ENCODE assay signal across 18 cellular contexts in the genomic region with DNA sequence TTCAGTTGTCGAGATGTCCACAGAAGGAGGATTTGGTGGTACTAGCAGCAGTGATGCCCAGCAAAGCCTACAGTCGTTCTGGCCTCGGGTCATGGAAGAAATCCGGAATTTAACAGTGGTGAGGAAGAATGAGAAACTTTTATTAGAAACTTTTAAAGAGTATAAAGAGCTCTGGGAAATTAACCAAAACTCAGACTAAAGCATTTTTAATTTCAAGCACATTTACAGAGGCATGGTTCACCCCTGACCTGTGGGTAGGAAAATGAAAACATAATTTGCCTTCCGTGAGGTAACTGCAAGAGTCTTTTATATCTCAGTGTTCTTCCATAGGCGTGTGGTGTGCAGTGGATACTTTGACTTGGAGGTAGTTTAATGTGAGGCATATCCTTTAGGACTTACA. TPM values are rescaled to one million over a fixed set of nuclear protein-coding genes. Genes with fewer than 3 reads are reported as not detected.
A peak's percentile ranks its signal among the peaks of the same experiment; 100 is the strongest.
DNase-seq lines count a peak whose midpoint lies in the region; ATAC-seq and TF ChIP-seq lines count a peak whose summit lies in the region.
"Had no signal": no experiment of that assay in that cellular context is flagged by ENCODE, and none has a peak within 500 bp of the region (broad histone marks: within the 10 kb centered on the region; RNA-seq: fewer than 3 reads in every experiment).

No MANE protein-coding gene starts in this region.

- intact Hi-C loops in activated T-helper 2 cell treated with anti-CD3 and anti-CD28 coated beads, Interferon-gamma antibody, Interleukin-2, Interleukin-4, amounts not matched to agents 10 μg/mL and 5 μg/mL and 100 μg/mL, durations not matched to agents 14 hours and 24 hours and 36 hours (cut with micrococcal nuclease) = no loop called here
- intact Hi-C loops in transverse colon (cut with DNase I; ENCODE audit: low total_unique reads) = no loop called here

- POLR2A ChIA-PET in GM10248 (lab: Yijun Ruan, JAX) = interaction anchor here (0.6 kb wide), 1 partner anchor 15 kb away, joined by 3 read pairs; no protein-coding TSS in a partner anchor

- 81 to 97% methylated on average over 6 of the region's 6 CpGs for WGBS in transverse colon (ENCODE audit: low coverage in 1 of 2), 2 donors

- peak overlapping the region; percentile 58 for H3K27ac Mint-ChIP-seq in HFFc6
- peak overlapping the region; percentile 3 for H3K27ac Mint-ChIP-seq in activated T-helper 2 cell treated with anti-CD3 and anti-CD28 coated beads, Interferon-gamma antibody, Interleukin-2, Interleukin-4, amounts not matched to agents 10 μg/mL and 5 μg/mL and 100 μg/mL, durations not matched to agents 14 hours and 24 hours and 36 hours
- peak overlapping the region; percentile 60 for H3K27ac Mint-ChIP-seq in memory B cell

- H3K27me3 Mint-ChIP-seq in HFFc6 (ENCODE audit: insufficient read depth) (no peaks in the 10 kb centered on the region), memory B cell (no peaks in the 10 kb centered on the region)
- no peaks in the 10 kb centered on the region for H3K27me3 Mint-ChIP-seq in activated T-helper 2 cell treated with anti-CD3 and anti-CD28 coated beads, Interferon-gamma antibody, Interleukin-2, Interleukin-4, amounts not matched to agents 10 μg/mL and 5 μg/mL and 100 μg/mL, durations not matched to agents 14 hours and 24 hours and 36 hours (ENCODE audit: low read depth)

- in situ Hi-C loops in transverse colon (cut with MboI; ENCODE audit: low pct_ligation_motif_present in 1 of 4, low pct_unique_long_range_greater_than_20kb in 1 of 4, low sequenced_read_pairs in 3 of 4) = no loop called here

- H3K4me3 Mint-ChIP-seq in HFFc6 = peak overlapping the region; percentile 33; the same call in 1 of the 2 replicates
- no peak overlapping the region for H3K4me3 Mint-ChIP-seq in activated T-helper 2 cell treated with anti-CD3 and anti-CD28 coated beads, Interferon-gamma antibody, Interleukin-2, Interleukin-4, amounts not matched to agents 10 μg/mL and 5 μg/mL and 100 μg/mL, durations not matched to agents 14 hours and 24 hours and 36 hours (ENCODE audit: low read depth)
- no peak overlapping the region for H3K4me3 Mint-ChIP-seq in memory B cell

- no peaks in the 10 kb centered on the region for H3K9me3 Mint-ChIP-seq in HFFc6
- no peaks in the 10 kb centered on the region for H3K9me3 Mint-ChIP-seq in activated T-helper 2 cell treated with anti-CD3 and anti-CD28 coated beads, Interferon-gamma antibody, Interleukin-2, Interleukin-4, amounts not matched to agents 10 μg/mL and 5 μg/mL and 100 μg/mL, durations not matched to agents 14 hours and 24 hours and 36 hours
- H3K9me3 Mint-ChIP-seq in memory B cell = no peaks in the 10 kb centered on the region

- no peak overlapping the region for H3K4me3 ChIP-seq in transverse colon
- H3K4me3 ChIP-seq: K562, PC-9 had no signal

- DNase-seq in HFFc6 (peak; percentile 29), memory B cell (ENCODE audit: low spot score in 2 of 2) (no peak), transverse colon (no peak), GM10248 (ENCODE audit: extremely low spot score) (no peak), MV-4-11 (lab: John Stamatoyannopoulos, UW) (no peak), NCI-H2081 (lab: John Stamatoyannopoulos, UW) (no peak)
- DNase-seq in activated T-helper 2 cell treated with anti-CD3 and anti-CD28 coated beads, Interferon-gamma antibody, Interleukin-2, Interleukin-4, amounts not matched to agents 10 μg/mL and 5 μg/mL and 100 μg/mL, durations not matched to agents 14 hours and 24 hours and 36 hours (ENCODE audit: low spot score) = no peak
- DNase-seq: ACHN, AML-193, Caco-2, DMS153, NCI-H1436, NCI-H2029, NCI-H2171 treated with DMSO at 0.1 percent for 48 hours, NCI-H774, PC-9 had no signal

- no peak for ATAC-seq in memory B cell (ENCODE audit: low read depth)
- ATAC-seq: K562 had no signal

- CTCF ChIA-PET in GM10248 (lab: Yijun Ruan, JAX) = interaction anchor here (1.4 to 4.8 kb wide), 3 partner anchors 16 to 214 kb away, joined by 4 to 19 read pairs (median 5); no protein-coding TSS in a partner anchor

- no peak for TF ChIP-seq CTCF in HFFc6 (IDR thresholded peaks at IDR 0.05)
- no peak for TF ChIP-seq CTCF in transverse colon (IDR thresholded peaks at IDR 0.05)
- no peak for TF ChIP-seq CTCF in GM10248 (IDR thresholded peaks at IDR 0.05; ENCODE audit: control extremely low read depth, extremely low read depth, low read depth, missing control alignments)

- H3K27me3 ChIP-seq in transverse colon = no peaks in the 10 kb centered on the region

- H3K36me3 Mint-ChIP-seq in HFFc6 (ENCODE audit: low read depth) (peaks cover 47% of the 10 kb centered on the region), memory B cell (peaks cover 30% of the 10 kb centered on the region)
- H3K36me3 Mint-ChIP-seq in activated T-helper 2 cell treated with anti-CD3 and anti-CD28 coated beads, Interferon-gamma antibody, Interleukin-2, Interleukin-4, amounts not matched to agents 10 μg/mL and 5 μg/mL and 100 μg/mL, durations not matched to agents 14 hours and 24 hours and 36 hours (ENCODE audit: low read depth) = peaks cover 58% of the 10 kb centered on the region

- H3K4me1 ChIP-seq in transverse colon = peaks cover 0 to 42% (median 11%) of the 10 kb centered on the region in 4 donors
- H3K4me1 ChIP-seq: Caco-2 had no signal

- H3K4me1 Mint-ChIP-seq in HFFc6 (ENCODE audit: low read depth) (peaks cover 42% of the 10 kb centered on the region), memory B cell (peaks cover 29% of the 10 kb centered on the region)
- peaks cover 25% of the 10 kb centered on the region for H3K4me1 Mint-ChIP-seq in activated T-helper 2 cell treated with anti-CD3 and anti-CD28 coated beads, Interferon-gamma antibody, Interleukin-2, Interleukin-4, amounts not matched to agents 10 μg/mL and 5 μg/mL and 100 μg/mL, durations not matched to agents 14 hours and 24 hours and 36 hours (ENCODE audit: low read depth)

- peaks cover 0 to 12% (median 3%) of the 10 kb centered on the region in 4 donors for H3K36me3 ChIP-seq in transverse colon

- TF ChIP-seq EP300 in transverse colon (IDR thresholded peaks at IDR 0.05; ENCODE audit: low read depth) = no peak

- no peak for TF ChIP-seq POLR2A in transverse colon (IDR thresholded peaks at IDR 0.05)

- H3K27ac ChIP-seq in transverse colon = peak overlapping the region in 3 of 4 donors; percentile 3 to 69 (median 29)
- H3K27ac ChIP-seq: PC-9 had no signal

- no peaks in the 10 kb centered on the region for H3K9me3 ChIP-seq in transverse colon
- H3K9me3 ChIP-seq: Caco-2 had no signal

RNA-seq across cellular contexts. Expression of a gene that starts 44.8 kb away (rescaled TPM):
- total RNA-seq in HFFc6 (2021; fragmentation: NEBNext Ultra II Directional; extraction: Animal tissue kit (Norgen Biotek cat#: 25700)) = under 1 TPM in 1 of 6 experiments, not detected in 5; 0.05 TPM
- 0.57 and 0.78 TPM in 2 replicates for total RNA-seq in activated T-helper 2 cell treated with anti-CD3 and anti-CD28 coated beads, Interferon-gamma antibody, Interleukin-2, Interleukin-4, amounts not matched to agents 10 μg/mL and 5 μg/mL and 100 μg/mL, durations not matched to agents 14 hours and 24 hours and 36 hours
- 10 to 100 TPM in 1 of 4 donors, 1 to 10 TPM in 3; 3.1 to 33.7 (median 3.6) TPM for total RNA-seq in transverse colon
- total RNA-seq: H4 had no signal

RNA-seq across cellular contexts. Expression of a gene that starts 47.3 kb away (rescaled TPM):
- 10 to 100 TPM; 31.0 to 48.1 (median 43.8) TPM for total RNA-seq in HFFc6 (2021; fragmentation: NEBNext Ultra II Directional; extraction: Animal tissue kit (Norgen Biotek cat#: 25700))
- total RNA-seq in activated T-helper 2 cell treated with anti-CD3 and anti-CD28 coated beads, Interferon-gamma antibody, Interleukin-2, Interleukin-4, amounts not matched to agents 10 μg/mL and 5 μg/mL and 100 μg/mL, durations not matched to agents 14 hours and 24 hours and 36 hours = 66.0 and 68.4 TPM in 2 replicates
- total RNA-seq in transverse colon = 100 to 1,000 TPM in 1 of 4 donors, 10 to 100 TPM in 3; 34.4 to 101 (median 76.4) TPM

Comparison
In these comparisons a context has a peak if more than half of its experiments do, and no peak if none do; other contexts are left out.
1. H3K27ac Mint-ChIP-seq: peak in every context shown above with its lines; median percentile 60 in memory B cell; 58 in HFFc6; 3 in activated T-helper 2 cell treated with anti-CD3 and anti-CD28 coated beads, Interferon-gamma antibody, Interleukin-2, Interleukin-4, amounts not matched to agents 10 μg/mL and 5 μg/mL and 100 μg/mL, durations not matched to agents 14 hours and 24 hours and 36 hours.